Comparison of ENCODE assay signal across 8 cellular contexts in genomic region chr6:137707590-137708360, GRCh38.
A peak's percentile ranks its signal among the peaks of the same experiment; 100 is the strongest.
DNase-seq lines count a peak whose midpoint lies in the region; ATAC-seq and TF ChIP-seq lines count a peak whose summit lies in the region.

No MANE protein-coding gene starts in this region.

- no peaks in the 10 kb centered on the region for H3K9me3 ChIP-seq in CD4-positive, alpha-beta memory T cell (ENCODE audit: control insufficient read depth in 1 of 2, low read length in 2 of 2)
- H3K9me3 ChIP-seq in NT2/D1 (ENCODE audit: insufficient read depth, low read length) = no peaks in the 10 kb centered on the region

- peak; percentile 75 for TF ChIP-seq CTCF in epithelial cell of proximal tubule (conservative IDR thresholded peaks at IDR 0.05; ENCODE audit: low read depth, low read length)

- peaks cover 0 to 4% (median 0%) of the 10 kb centered on the region in 8 donors for H3K9me3 Mint-ChIP-seq in CD4-positive, alpha-beta memory T cell
- H3K9me3 Mint-ChIP-seq in natural killer cell treated with Interleukin-12 subunit alpha and Interleukin-12 subunit beta and Interleukin-15 and Interleukin-18, amount 100 ng/mL, for 72 hours = peaks cover 3% of the 10 kb centered on the region

- H3K4me1 ChIP-seq in CD4-positive, alpha-beta memory T cell (ENCODE audit: insufficient read depth, low read length) = peaks cover 68% of the 10 kb centered on the region
- H3K4me1 ChIP-seq in NT2/D1 (ENCODE audit: insufficient read depth, insufficient read length) = no peaks in the 10 kb centered on the region

- H3K4me1 Mint-ChIP-seq in CD4-positive, alpha-beta memory T cell = peaks cover 39 to 70% (median 57%) of the 10 kb centered on the region in 4 donors
- peaks cover 54 to 69% of the 10 kb centered on the region in 2 donors for H3K4me1 Mint-ChIP-seq in natural killer cell treated with Interleukin-12 subunit alpha and Interleukin-12 subunit beta and Interleukin-15 and Interleukin-18, amount 100 ng/mL, for 72 hours (ENCODE audit: low read depth in 2 of 2)

- peaks cover 0 to 4% of the 10 kb centered on the region in 2 donors for H3K36me3 Mint-ChIP-seq in CD4-positive, alpha-beta memory T cell
- H3K36me3 Mint-ChIP-seq in natural killer cell treated with Interleukin-12 subunit alpha and Interleukin-12 subunit beta and Interleukin-15 and Interleukin-18, amount 100 ng/mL, for 72 hours = peaks cover 8% of the 10 kb centered on the region

- intact Hi-C loops in CD4-positive, alpha-beta memory T cell (cut with micrococcal nuclease) = loop anchor here (1.0 to 10.0 kb wide), 10 partner anchors 10 to 697 kb away; partner anchors contain the start of genes HEBP2 and TNFAIP3

- POLR2A ChIA-PET in CD4-positive, alpha-beta memory T cell (lab: Charles Lee; ENCODE audit: partially characterized antibody) = interaction anchor here (0.9 to 5.9 kb wide), 28 partner anchors 9 to 400 kb away, joined by 3 to 134 read pairs (median 5); partner anchors contain the start of gene TNFAIP3

- no peaks in the 10 kb centered on the region for H3K36me3 ChIP-seq in CD4-positive, alpha-beta memory T cell (ENCODE audit: insufficient read depth, low read length)
- no peaks in the 10 kb centered on the region for H3K36me3 ChIP-seq in NT2/D1 (ENCODE audit: insufficient read depth, insufficient read length, low read length)

- CTCF ChIA-PET in CD4-positive, alpha-beta memory T cell (lab: Charles Lee; ENCODE audit: partially characterized antibody) = interaction anchor here (0.7 to 3.0 kb wide), 32 partner anchors 9 to 408 kb away, joined by 3 to 74 read pairs (median 5); partner anchors contain the start of gene TNFAIP3

- no peaks in the 10 kb centered on the region for H3K27me3 ChIP-seq in CD4-positive, alpha-beta memory T cell (ENCODE audit: insufficient read depth, low read length)
- no peaks in the 10 kb centered on the region for H3K27me3 ChIP-seq in NT2/D1 (ENCODE audit: insufficient read depth, insufficient read length)

- ATAC-seq in GM19467 (IDR thresholded peaks at IDR 0.05; ENCODE audit: unreplicated experiment) = peak; percentile 58
- peak; percentile 86 to 87 for ATAC-seq in natural killer cell treated with Interleukin-12 subunit alpha and Interleukin-12 subunit beta and Interleukin-15 and Interleukin-18, amount 100 ng/mL, for 72 hours
- ATAC-seq in stimulated activated naive CD8-positive, alpha-beta T cell treated with anti-CD3 and anti-CD28 coated beads, Interleukin-15, Interleukin-2, amounts not matched to agents 100 U/mL and 50 U/mL, for 24 hours = peak; percentile 66

- peak; percentile 91 to 97 (median 96) for DNase-seq in CD4-positive, alpha-beta memory T cell
- DNase-seq in HS-27A (ENCODE audit: low read depth) (peak; percentile 64), NT2/D1 (ENCODE audit: low read depth, low spot score) (peak; percentile 30), epithelial cell of proximal tubule (ENCODE audit: low read depth) (peak; percentile 74)
- DNase-seq in activated CD8-positive, alpha-beta memory T cell treated with anti-CD3 and anti-CD28 coated beads, Interleukin-2, amount 50 U/mL, for 48 hours = peak; percentile 80
- peak; percentile 87 for DNase-seq in natural killer cell treated with Interleukin-12 subunit alpha and Interleukin-12 subunit beta and Interleukin-15 and Interleukin-18, amount 100 ng/mL, for 72 hours (ENCODE audit: low spot score)
- peak; percentile 72 for DNase-seq in stimulated activated naive CD8-positive, alpha-beta T cell treated with anti-CD3 and anti-CD28 coated beads, Interleukin-15, Interleukin-2, amounts not matched to agents 100 U/mL and 50 U/mL, for 24 hours

- peak overlapping the region; percentile 93 to 99 (median 98) for H3K27ac Mint-ChIP-seq in CD4-positive, alpha-beta memory T cell
- H3K27ac Mint-ChIP-seq in natural killer cell treated with Interleukin-12 subunit alpha and Interleukin-12 subunit beta and Interleukin-15 and Interleukin-18, amount 100 ng/mL, for 72 hours = peak overlapping the region; percentile 74 to 98

- peak overlapping the region; percentile 77 for H3K27ac ChIP-seq in CD4-positive, alpha-beta memory T cell (ENCODE audit: low read depth, low read length)

- peak overlapping the region in 1 of 2 donors; percentile 36 for H3K4me3 ChIP-seq in CD4-positive, alpha-beta memory T cell (ENCODE audit: low read length in 2 of 2)
- H3K4me3 ChIP-seq in NT2/D1 (ENCODE audit: insufficient read length, low read depth) = no peak overlapping the region
- no peak overlapping the region for H3K4me3 ChIP-seq in epithelial cell of proximal tubule (ENCODE audit: low read depth, low read length)

- H3K27me3 Mint-ChIP-seq in CD4-positive, alpha-beta memory T cell = peaks cover 0 to under 1% of the 10 kb centered on the region in 2 donors
- no peaks in the 10 kb centered on the region for H3K27me3 Mint-ChIP-seq in natural killer cell treated with Interleukin-12 subunit alpha and Interleukin-12 subunit beta and Interleukin-15 and Interleukin-18, amount 100 ng/mL, for 72 hours

- H3K9ac ChIP-seq in NT2/D1 (ENCODE audit: insufficient read length, low read depth) = no peak overlapping the region

- peak overlapping the region; percentile 58 to 80 (median 72) for H3K4me3 Mint-ChIP-seq in CD4-positive, alpha-beta memory T cell
- H3K4me3 Mint-ChIP-seq in natural killer cell treated with Interleukin-12 subunit alpha and Interleukin-12 subunit beta and Interleukin-15 and Interleukin-18, amount 100 ng/mL, for 72 hours = peak overlapping the region; percentile 75

Comparison
In these comparisons a context has a peak if more than half of its experiments do, and no peak if none do; other contexts are left out.
1. DNase-seq: peak in every context shown above with its lines; median percentile 96 in CD4-positive, alpha-beta memory T cell; 87 in natural killer cell treated with Interleukin-12 subunit alpha and Interleukin-12 subunit beta and Interleukin-15 and Interleukin-18, amount 100 ng/mL, for 72 hours; 80 in activated CD8-positive, alpha-beta memory T cell treated with anti-CD3 and anti-CD28 coated beads, Interleukin-2, amount 50 U/mL, for 48 hours; 74 in epithelial cell of proximal tubule; 72 in stimulated activated naive CD8-positive, alpha-beta T cell treated with anti-CD3 and anti-CD28 coated beads, Interleukin-15, Interleukin-2, amounts not matched to agents 100 U/mL and 50 U/mL, for 24 hours; 64 in HS-27A; 30 in NT2/D1.